In genomic region chr12:124809391-124809790, GRCh38 we compare ENCODE assay signal across 41 cellular contexts.
"Had no signal": no experiment of that assay in that cellular context is flagged by ENCODE, and none has a peak within 500 bp of the region (broad histone marks: within the 10 kb centered on the region; RNA-seq: fewer than 3 reads in every experiment).

No MANE protein-coding gene starts in this region.

- H3K4me1 Mint-ChIP-seq: activated CD4-positive, alpha-beta memory T cell treated with anti-CD3 and anti-CD28 coated beads, Interleukin-2, amount 10 ng/mL, durations not matched to agents 7 days and 5 days; activated CD4-positive, alpha-beta T cell treated with anti-CD3 and anti-CD28 coated beads for 36 hours; activated CD4-positive, alpha-beta T cell treated with anti-CD3 and anti-CD28 coated beads, Interleukin-2, amount 10 ng/mL, durations not matched to agents 7 days and 5 days; activated CD8-positive, alpha-beta memory T cell treated with anti-CD3 and anti-CD28 coated beads, Interleukin-2, amount 10 ng/mL, durations not matched to agents 7 days and 5 days; activated naive CD4-positive, alpha-beta T cell treated with anti-CD3 and anti-CD28 coated beads, Interleukin-2, amount 10 ng/mL, durations not matched to agents 7 days and 5 days; activated naive CD4-positive, alpha-beta T cell treated with anti-CD3 and anti-CD28 coated beads, Interleukin-2, amount 50 U/mL, for 24 hours; activated naive CD8-positive, alpha-beta T cell treated with anti-CD3 and anti-CD28 coated beads, Interleukin-2, amount 10 ng/mL, durations not matched to agents 7 days and 5 days; activated naive CD8-positive, alpha-beta T cell treated with anti-CD3 and anti-CD28 coated beads, Interleukin-2, amount 50 U/mL, for 24 hours had no signal

- FAIRE-seq: astrocyte, TTC549 had no signal

- H3K4me3 ChIP-seq: body of pancreas, breast epithelium, cardiac muscle cell had no signal

- H3K36me3 ChIP-seq: breast epithelium, cardiac muscle cell had no signal

- H3K27ac ChIP-seq: body of pancreas, brain microvascular endothelial cell, breast epithelium, cardiac muscle cell, WERI-Rb-1 had no signal

- H3K27ac Mint-ChIP-seq: activated CD4-positive, alpha-beta memory T cell treated with anti-CD3 and anti-CD28 coated beads, Interleukin-2, amount 10 ng/mL, durations not matched to agents 7 days and 5 days; activated CD4-positive, alpha-beta T cell treated with anti-CD3 and anti-CD28 coated beads for 36 hours; activated CD4-positive, alpha-beta T cell treated with anti-CD3 and anti-CD28 coated beads, Interleukin-2, amount 10 ng/mL, durations not matched to agents 7 days and 5 days; activated CD8-positive, alpha-beta memory T cell treated with anti-CD3 and anti-CD28 coated beads, Interleukin-2, amount 10 ng/mL, durations not matched to agents 7 days and 5 days; activated CD8-positive, alpha-beta T cell treated with anti-CD3 and anti-CD28 coated beads, Interleukin-2, amount 10 ng/mL, durations not matched to agents 7 days and 5 days; activated naive CD4-positive, alpha-beta T cell treated with anti-CD3 and anti-CD28 coated beads, Interleukin-2, amount 10 ng/mL, durations not matched to agents 7 days and 5 days; activated naive CD4-positive, alpha-beta T cell treated with anti-CD3 and anti-CD28 coated beads, Interleukin-2, amount 50 U/mL, for 24 hours; activated naive CD8-positive, alpha-beta T cell; activated naive CD8-positive, alpha-beta T cell treated with anti-CD3 and anti-CD28 coated beads, Interleukin-2, amount 10 ng/mL, durations not matched to agents 7 days and 5 days; activated naive CD8-positive, alpha-beta T cell treated with anti-CD3 and anti-CD28 coated beads, Interleukin-2, amount 50 U/mL, for 24 hours; activated T-cell treated with anti-CD3 and anti-CD28 coated beads, Interleukin-2, amount 50 U/mL, for 72 hours; activated T-helper 1 cell treated with anti-CD3 and anti-CD28 coated beads, Interleukin-12 subunit alpha, Interleukin-12 subunit beta, Interleukin-2, Interleukin-4 antibody, amounts not matched to agents 30 ng/mL and 10 ng/mL and 1 ng/mL, durations not matched to agents 14 hours and 24 hours and 36 hours; activated T-helper 2 cell treated with anti-CD3 and anti-CD28 coated beads, Interferon-gamma antibody, Interleukin-2, Interleukin-4, amounts not matched to agents 10 μg/mL and 5 μg/mL and 100 μg/mL, durations not matched to agents 14 hours and 24 hours and 36 hours; T-helper 1 cell treated with Interleukin-12 subunit alpha and Interleukin-12 subunit beta and Interleukin-4 antibody, amounts not matched to agents 30 μg/mL and 1 μg/mL, for 36 hours; T-helper 2 cell treated with Interferon-gamma antibody and Interleukin-4, amounts not matched to agents 5 μg/mL and 100 μg/mL, for 36 hours; WTC11 had no signal

- ATAC-seq: activated CD4-positive, alpha-beta T cell treated with anti-CD3 and anti-CD28 coated beads for 36 hours; activated CD4-positive, CD25-positive, alpha-beta regulatory T cell treated with anti-CD3 and anti-CD28 coated beads, Interleukin-2, amount 50 U/mL, for 24 hours; activated CD8-positive, alpha-beta memory T cell treated with anti-CD3 and anti-CD28 coated beads, Interleukin-2, amount 10 ng/mL, durations not matched to agents 7 days and 5 days; activated CD8-positive, alpha-beta T cell treated with anti-CD3 and anti-CD28 coated beads, Interleukin-2, amount 10 ng/mL, durations not matched to agents 7 days and 5 days; activated naive CD8-positive, alpha-beta T cell treated with anti-CD3 and anti-CD28 coated beads, Interleukin-2, amount 50 U/mL, for 24 hours; activated T-cell treated with anti-CD3 and anti-CD28 coated beads, Interleukin-2, amount 50 U/mL, for 4 hours; activated T-cell treated with anti-CD3 and anti-CD28 coated beads, Interleukin-2, amount 50 U/mL, for 72 hours; body of pancreas; WTC11 had no signal

- H3K9me3 Mint-ChIP-seq: activated CD4-positive, alpha-beta memory T cell treated with anti-CD3 and anti-CD28 coated beads, Interleukin-2, amount 10 ng/mL, durations not matched to agents 7 days and 5 days; activated CD4-positive, alpha-beta T cell treated with anti-CD3 and anti-CD28 coated beads, Interleukin-2, amount 10 ng/mL, durations not matched to agents 7 days and 5 days; activated naive CD4-positive, alpha-beta T cell treated with anti-CD3 and anti-CD28 coated beads, Interleukin-2, amount 10 ng/mL, durations not matched to agents 7 days and 5 days; activated naive CD4-positive, alpha-beta T cell treated with anti-CD3 and anti-CD28 coated beads, Interleukin-2, amount 50 U/mL, for 24 hours; activated naive CD8-positive, alpha-beta T cell treated with anti-CD3 and anti-CD28 coated beads, Interleukin-2, amount 10 ng/mL, durations not matched to agents 7 days and 5 days; activated naive CD8-positive, alpha-beta T cell treated with anti-CD3 and anti-CD28 coated beads, Interleukin-2, amount 50 U/mL, for 24 hours; activated T-cell treated with anti-CD3 and anti-CD28 coated beads, Interleukin-2, amount 50 U/mL, for 4 hours; activated T-cell treated with anti-CD3 and anti-CD28 coated beads, Interleukin-2, amount 50 U/mL, for 72 hours; activated T-helper 1 cell treated with anti-CD3 and anti-CD28 coated beads, Interleukin-12 subunit alpha, Interleukin-12 subunit beta, Interleukin-2, Interleukin-4 antibody, amounts not matched to agents 30 ng/mL and 10 ng/mL and 1 ng/mL, durations not matched to agents 14 hours and 24 hours and 36 hours; activated T-helper 2 cell treated with anti-CD3 and anti-CD28 coated beads, Interferon-gamma antibody, Interleukin-2, Interleukin-4, amounts not matched to agents 10 μg/mL and 5 μg/mL and 100 μg/mL, durations not matched to agents 14 hours and 24 hours and 36 hours; T-helper 1 cell treated with Interleukin-12 subunit alpha and Interleukin-12 subunit beta and Interleukin-4 antibody, amounts not matched to agents 30 μg/mL and 1 μg/mL, for 36 hours; T-helper 2 cell treated with Interferon-gamma antibody and Interleukin-4, amounts not matched to agents 5 μg/mL and 100 μg/mL, for 36 hours had no signal

- H3K4me1 ChIP-seq: breast epithelium had no signal

- H3K4me3 Mint-ChIP-seq: activated CD4-positive, alpha-beta memory T cell treated with anti-CD3 and anti-CD28 coated beads, Interleukin-2, amount 10 ng/mL, durations not matched to agents 7 days and 5 days; activated CD4-positive, alpha-beta T cell treated with anti-CD3 and anti-CD28 coated beads for 36 hours; activated CD4-positive, alpha-beta T cell treated with anti-CD3 and anti-CD28 coated beads, Interleukin-2, amount 10 ng/mL, durations not matched to agents 7 days and 5 days; activated CD8-positive, alpha-beta memory T cell treated with anti-CD3 and anti-CD28 coated beads, Interleukin-2, amount 10 ng/mL, durations not matched to agents 7 days and 5 days; activated CD8-positive, alpha-beta T cell treated with anti-CD3 and anti-CD28 coated beads, Interleukin-2, amount 10 ng/mL, durations not matched to agents 7 days and 5 days; activated naive CD4-positive, alpha-beta T cell treated with anti-CD3 and anti-CD28 coated beads, Interleukin-2, amount 10 ng/mL, durations not matched to agents 7 days and 5 days; activated naive CD4-positive, alpha-beta T cell treated with anti-CD3 and anti-CD28 coated beads, Interleukin-2, amount 50 U/mL, for 24 hours; activated naive CD8-positive, alpha-beta T cell; activated naive CD8-positive, alpha-beta T cell treated with anti-CD3 and anti-CD28 coated beads, Interleukin-2, amount 10 ng/mL, durations not matched to agents 7 days and 5 days; activated naive CD8-positive, alpha-beta T cell treated with anti-CD3 and anti-CD28 coated beads, Interleukin-2, amount 50 U/mL, for 24 hours; activated T-cell treated with anti-CD3 and anti-CD28 coated beads, Interleukin-2, amount 50 U/mL, for 4 hours; activated T-cell treated with anti-CD3 and anti-CD28 coated beads, Interleukin-2, amount 50 U/mL, for 72 hours; activated T-helper 1 cell treated with anti-CD3 and anti-CD28 coated beads, Interleukin-12 subunit alpha, Interleukin-12 subunit beta, Interleukin-2, Interleukin-4 antibody, amounts not matched to agents 30 ng/mL and 10 ng/mL and 1 ng/mL, durations not matched to agents 14 hours and 24 hours and 36 hours; T-helper 1 cell treated with Interleukin-12 subunit alpha and Interleukin-12 subunit beta and Interleukin-4 antibody, amounts not matched to agents 30 μg/mL and 1 μg/mL, for 36 hours; T-helper 2 cell treated with Interferon-gamma antibody and Interleukin-4, amounts not matched to agents 5 μg/mL and 100 μg/mL, for 36 hours; WTC11 had no signal

- H3K9me3 ChIP-seq: body of pancreas, breast epithelium had no signal

- DNase-seq: activated CD4-positive, alpha-beta memory T cell treated with anti-CD3 and anti-CD28 coated beads, Interleukin-2, amount 10 ng/mL, durations not matched to agents 7 days and 5 days; activated CD4-positive, alpha-beta T cell treated with anti-CD3 and anti-CD28 coated beads for 1 hour; activated CD4-positive, alpha-beta T cell treated with anti-CD3 and anti-CD28 coated beads for 36 hours; activated CD4-positive, alpha-beta T cell treated with anti-CD3 and anti-CD28 coated beads for 48 hours; activated CD4-positive, alpha-beta T cell treated with anti-CD3 and anti-CD28 coated beads, Interleukin-2, amount 10 ng/mL, durations not matched to agents 7 days and 5 days; activated CD4-positive, alpha-beta T cell treated with anti-CD3 and anti-CD28 coated beads, Interleukin-2, amount 50 U/mL, for 48 hours; activated CD4-positive, CD25-positive, alpha-beta regulatory T cell; activated CD8-positive, alpha-beta memory T cell treated with anti-CD3 and anti-CD28 coated beads for 24 hours; activated CD8-positive, alpha-beta memory T cell treated with anti-CD3 and anti-CD28 coated beads, Interleukin-2, amount 10 ng/mL, durations not matched to agents 7 days and 5 days; activated CD8-positive, alpha-beta memory T cell treated with anti-CD3 and anti-CD28 coated beads, Interleukin-2, amount 50 U/mL, for 48 hours; activated CD8-positive, alpha-beta T cell treated with anti-CD3 and anti-CD28 coated beads, Interleukin-2, amount 10 ng/mL, durations not matched to agents 7 days and 5 days; activated effector memory CD4-positive, alpha-beta T cell treated with Interleukin-2 at 50 U/mL for 16 hours; activated gamma-delta T cell; activated naive CD4-positive, alpha-beta T cell treated with anti-CD3 and anti-CD28 coated beads, Interleukin-2, amount 10 ng/mL, durations not matched to agents 7 days and 5 days; activated naive CD4-positive, alpha-beta T cell treated with Interleukin-2 at 50 U/mL for 16 hours; activated naive CD8-positive, alpha-beta T cell treated with anti-CD3 and anti-CD28 coated beads, Interleukin-2, amount 10 ng/mL, durations not matched to agents 7 days and 5 days; activated naive CD8-positive, alpha-beta T cell treated with anti-CD3 and anti-CD28 coated beads, Interleukin-2, amount 50 U/mL, for 24 hours; activated T-cell treated with anti-CD3 and anti-CD28 coated beads, Interleukin-2, amount 50 U/mL, for 4 hours; activated T-cell treated with anti-CD3 and anti-CD28 coated beads, Interleukin-2, amount 50 U/mL, for 72 hours; amniotic stem cell; aorta; body of pancreas; brain microvascular endothelial cell; central memory CD4-positive, alpha-beta T cell; SW 1271; T-helper 1 cell; T-helper 2 cell; T-helper 9 cell; WERI-Rb-1 had no signal

- H3K27me3 ChIP-seq: body of pancreas, brain microvascular endothelial cell, breast epithelium, cardiac muscle cell had no signal

- H3K27me3 Mint-ChIP-seq: activated CD4-positive, alpha-beta memory T cell treated with anti-CD3 and anti-CD28 coated beads, Interleukin-2, amount 10 ng/mL, durations not matched to agents 7 days and 5 days; activated CD4-positive, alpha-beta T cell treated with anti-CD3 and anti-CD28 coated beads for 36 hours; activated CD4-positive, alpha-beta T cell treated with anti-CD3 and anti-CD28 coated beads, Interleukin-2, amount 10 ng/mL, durations not matched to agents 7 days and 5 days; activated CD8-positive, alpha-beta memory T cell treated with anti-CD3 and anti-CD28 coated beads, Interleukin-2, amount 10 ng/mL, durations not matched to agents 7 days and 5 days; activated naive CD4-positive, alpha-beta T cell treated with anti-CD3 and anti-CD28 coated beads, Interleukin-2, amount 10 ng/mL, durations not matched to agents 7 days and 5 days; activated naive CD4-positive, alpha-beta T cell treated with anti-CD3 and anti-CD28 coated beads, Interleukin-2, amount 50 U/mL, for 24 hours; activated naive CD8-positive, alpha-beta T cell; activated naive CD8-positive, alpha-beta T cell treated with anti-CD3 and anti-CD28 coated beads, Interleukin-2, amount 10 ng/mL, durations not matched to agents 7 days and 5 days; activated naive CD8-positive, alpha-beta T cell treated with anti-CD3 and anti-CD28 coated beads, Interleukin-2, amount 50 U/mL, for 24 hours had no signal
